In genomic region chr16:25048146-25048618, GRCh38 we compare ENCODE assay signal across 8 cellular contexts. TPM values are rescaled to one million over a fixed set of nuclear protein-coding genes. Genes with fewer than 3 reads are reported as not detected.
DNase-seq lines count a peak whose midpoint lies in the region; ATAC-seq and TF ChIP-seq lines count a peak whose summit lies in the region.

No MANE protein-coding gene starts in this region.

- H3K9ac ChIP-seq in ES-I3 (ENCODE audit: low read depth, low read length): peak overlapping the region; percentile 45

- DNase-seq in SJCRH30 (no peak), epithelial cell of prostate (ENCODE audit: low read depth, low spot score) (no peak), retinal pigment epithelial cell (ENCODE audit: low read depth) (no peak), substantia nigra (lab: John Stamatoyannopoulos, UW) (no peak)

- H3K9me3 ChIP-seq in ES-I3 (ENCODE audit: control insufficient read depth, insufficient read depth, low read length) (no peaks in the 10 kb centered on the region), SJCRH30 (replicated peaks) (no peaks in the 10 kb centered on the region)

- H3K27ac ChIP-seq in SJCRH30 (no peak overlapping the region; the same call in 1 of the 2 replicates), epithelial cell of prostate (peak overlapping the region; percentile 86), substantia nigra (ENCODE audit: low read depth, low read length, poor library complexity, severe bottlenecking) (no peak overlapping the region)

- no peak for TF ChIP-seq CTCF in retinal pigment epithelial cell (conservative IDR thresholded peaks at IDR 0.05; ENCODE audit: low read depth, low read length)

- H3K4me3 ChIP-seq in SJCRH30 (peak overlapping the region; percentile 51), retinal pigment epithelial cell (ENCODE audit: low read length) (peak overlapping the region; percentile 37)

- H3K36me3 ChIP-seq in ES-I3 (ENCODE audit: insufficient read depth, low read length): no peaks in the 10 kb centered on the region
- H3K36me3 ChIP-seq in SJCRH30: no peaks in the 10 kb centered on the region

- ATAC-seq in GM21825 (IDR thresholded peaks at IDR 0.05; ENCODE audit: unreplicated experiment) (no peak), GM18502 (IDR thresholded peaks at IDR 0.05; ENCODE audit: poor library complexity, unreplicated experiment) (no peak), HG02798 (IDR thresholded peaks at IDR 0.05; ENCODE audit: poor library complexity, unreplicated experiment) (no peak)

- H3K27me3 ChIP-seq in SJCRH30: no peaks in the 10 kb centered on the region

- H3K4me1 ChIP-seq in ES-I3 (ENCODE audit: insufficient read depth, low read length) (peaks cover 20% of the 10 kb centered on the region), SJCRH30 (peaks cover 11% of the 10 kb centered on the region)

RNA-seq across cellular contexts. Expression of gene ARHGAP17, which starts 33.0 kb away (rescaled TPM):
- 24.6 and 25.0 TPM in 2 replicates for total RNA-seq in SJCRH30 (2014; rRNA removed; shearing (Covaris generic))
